ENCODE assay signal across 22 cellular contexts in the genomic region with DNA sequence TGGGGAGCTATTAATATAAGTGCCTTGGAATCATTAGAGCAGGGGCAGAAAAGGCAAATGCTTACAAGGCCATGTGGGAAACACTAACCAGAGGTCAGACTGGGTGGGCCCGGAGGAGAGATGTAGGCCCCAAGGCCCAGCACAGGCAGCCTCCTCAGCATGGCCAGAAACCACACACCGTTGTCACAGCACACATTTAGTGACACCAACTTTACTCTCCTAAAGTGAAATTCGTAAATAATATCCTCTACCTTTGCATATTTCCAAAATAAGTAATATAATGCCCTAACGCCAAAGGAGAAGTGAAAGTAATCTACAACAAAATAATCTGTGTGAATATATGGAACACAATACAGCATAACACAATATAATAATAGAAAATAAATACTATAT.
"Had no signal": no experiment of that assay in that cellular context is flagged by ENCODE, and none has a peak within 500 bp of the region (broad histone marks: within the 10 kb centered on the region; RNA-seq: fewer than 3 reads in every experiment).

No MANE protein-coding gene starts in this region.

- ATAC-seq: foreskin keratinocyte; left lobe of liver; naive thymus-derived CD4-positive, alpha-beta T cell; stimulated activated naive CD8-positive, alpha-beta T cell treated with anti-CD3 and anti-CD28 coated beads, Interleukin-15, Interleukin-2, amounts not matched to agents 100 U/mL and 50 U/mL, for 24 hours had no signal

- H3K27me3 ChIP-seq: cardiac muscle cell, foreskin keratinocyte, neural progenitor cell, tibial nerve, vagina had no signal

- H3K4me3 ChIP-seq: cardiac muscle cell, neural progenitor cell, tibial nerve, vagina had no signal

- H3K27ac Mint-ChIP-seq: activated naive CD8-positive, alpha-beta T cell treated with anti-CD3 and anti-CD28 coated beads, Interleukin-2, amount 10 ng/mL, durations not matched to agents 7 days and 5 days; naive thymus-derived CD4-positive, alpha-beta T cell; progenitor cell of endocrine pancreas had no signal

- H3K4me3 Mint-ChIP-seq: activated naive CD8-positive, alpha-beta T cell treated with anti-CD3 and anti-CD28 coated beads, Interleukin-2, amount 10 ng/mL, durations not matched to agents 7 days and 5 days; naive thymus-derived CD4-positive, alpha-beta T cell; neural progenitor cell had no signal

- H3K9me3 Mint-ChIP-seq: activated naive CD8-positive, alpha-beta T cell treated with anti-CD3 and anti-CD28 coated beads, Interleukin-2, amount 10 ng/mL, durations not matched to agents 7 days and 5 days; neural progenitor cell had no signal

- DNase-seq: activated CD4-positive, alpha-beta T cell treated with anti-CD3 and anti-CD28 coated beads, Interleukin-2, amount 50 U/mL, for 4 hours; activated naive CD4-positive, alpha-beta T cell treated with Interleukin-2 at 50 U/mL for 16 hours; activated naive CD8-positive, alpha-beta T cell treated with anti-CD3 and anti-CD28 coated beads, Interleukin-2, amount 10 ng/mL, durations not matched to agents 7 days and 5 days; activated T-cell treated with anti-CD3 and anti-CD28 coated beads for 4 hours; amygdala; foreskin keratinocyte; glutamatergic neuron; hippocampal formation; islet precursor cell; naive thymus-derived CD4-positive, alpha-beta T cell; stimulated activated CD4-positive, alpha-beta T cell treated with anti-CD3 and anti-CD28 coated beads, Interleukin-12 subunit alpha, Interleukin-12 subunit beta, amount 100 ng/mL, for 4 hours; stimulated activated CD4-positive, alpha-beta T cell treated with anti-CD3 and anti-CD28 coated beads, Interleukin-1b, Interleukin-23, amount 100 ng/mL, for 48 hours; stimulated activated CD8-positive, alpha-beta memory T cell treated with anti-CD3 and anti-CD28 coated beads, Interleukin-4, amount 100 ng/mL, for 48 hours; stimulated activated naive CD8-positive, alpha-beta T cell treated with anti-CD3 and anti-CD28 coated beads, Interleukin-15, Interleukin-2, amounts not matched to agents 100 U/mL and 50 U/mL, for 24 hours; substantia nigra; T-helper 2 cell had no signal

- H3K36me3 Mint-ChIP-seq: activated naive CD8-positive, alpha-beta T cell treated with anti-CD3 and anti-CD28 coated beads, Interleukin-2, amount 10 ng/mL, durations not matched to agents 7 days and 5 days; naive thymus-derived CD4-positive, alpha-beta T cell; neural progenitor cell had no signal

- H3K36me3 ChIP-seq: cardiac muscle cell, neural progenitor cell, tibial nerve, vagina had no signal
